ENCODE assay signal across 33 cellular contexts in the genomic region with DNA sequence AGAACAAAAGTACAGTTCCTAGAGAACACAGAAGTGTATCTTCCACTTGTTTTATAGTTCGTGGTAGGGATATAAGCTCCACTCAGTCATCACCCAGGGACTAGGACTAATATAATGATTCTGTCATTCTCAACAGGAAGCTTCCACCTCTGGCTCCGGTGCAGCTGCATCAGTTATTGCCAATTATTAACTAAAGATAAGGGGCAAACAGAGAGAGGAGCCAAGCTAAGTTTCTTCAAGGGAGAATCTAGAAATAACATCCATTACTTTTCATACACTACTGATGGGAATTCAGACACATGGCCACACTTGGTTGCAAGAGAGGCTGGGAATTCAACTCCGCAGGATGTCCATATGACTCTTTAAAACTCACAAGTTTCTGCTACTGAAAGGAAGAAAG.
"Had no signal": no experiment of that assay in that cellular context is flagged by ENCODE, and none has a peak within 500 bp of the region (broad histone marks: within the 10 kb centered on the region; RNA-seq: fewer than 3 reads in every experiment).

No MANE protein-coding gene starts in this region.

- DNase-seq: activated B cell treated with CpG ODN at 0.5 μM for 24 hours; activated CD4-positive, alpha-beta memory T cell treated with anti-CD3 and anti-CD28 coated beads for 36 hours; activated CD4-positive, alpha-beta T cell treated with anti-CD3 and anti-CD28 coated beads for 4 hours; activated CD4-positive, alpha-beta T cell treated with anti-CD3 and anti-CD28 coated beads, Interleukin-2, amount 10 ng/mL, durations not matched to agents 24 days and 14 days; activated CD4-positive, alpha-beta T cell treated with anti-CD3 and anti-CD28 coated beads, Interleukin-2, amount 50 U/mL, for 1 hour; activated CD4-positive, alpha-beta T cell treated with anti-CD3 and anti-CD28 coated beads, Interleukin-2, amount 50 U/mL, for 4 hours; activated CD4-positive, CD25-positive, alpha-beta regulatory T cell treated with anti-CD3 and anti-CD28 coated beads, Interleukin-2, amount 50 U/mL, for 72 hours; activated CD8-positive, alpha-beta memory T cell treated with anti-CD3 and anti-CD28 coated beads, Interleukin-2, amount 10 ng/mL, durations not matched to agents 7 days and 5 days; activated CD8-positive, alpha-beta T cell treated with anti-CD3 and anti-CD28 coated beads for 36 hours; activated effector memory CD4-positive, alpha-beta T cell treated with anti-CD3 and anti-CD28 coated beads, Interleukin-2, amount 50 U/mL, for 16 hours; activated gamma-delta T cell treated with Interleukin-2 at 50 U/mL for 16 hours; activated naive CD4-positive, alpha-beta T cell; activated naive CD4-positive, alpha-beta T cell treated with anti-CD3 and anti-CD28 coated beads for 36 hours; activated naive CD4-positive, alpha-beta T cell treated with anti-CD3 and anti-CD28 coated beads, Interleukin-2, amount 50 U/mL, for 16 hours; activated naive CD8-positive, alpha-beta T cell treated with anti-CD3 and anti-CD28 coated beads for 36 hours; activated T-cell treated with anti-CD3 and anti-CD28 coated beads for 4 hours; activated T-cell treated with anti-CD3 and anti-CD28 coated beads, Interleukin-2, amount 50 U/mL, for 1 hour; activated T-cell treated with anti-CD3 and anti-CD28 coated beads, Interleukin-2, amount 50 U/mL, for 4 hours; activated T-cell treated with anti-CD3 and anti-CD28 coated beads, Interleukin-2, amount 50 U/mL, for 72 hours; adrenal gland; amniotic stem cell; aorta; SW 1271; T-helper 1 cell; T-helper 2 cell; T-helper 9 cell had no signal

- H3K27me3 ChIP-seq: adrenal gland had no signal

- H3K4me1 ChIP-seq: adrenal gland had no signal

- FAIRE-seq: astrocyte, bronchial epithelial cell, TTC549 had no signal

- H3K9me3 ChIP-seq: adrenal gland had no signal

- H3K36me3 ChIP-seq: adrenal gland, cardiac muscle cell had no signal

- H3K4me3 ChIP-seq: adrenal gland, cardiac muscle cell had no signal

- ATAC-seq: activated CD8-positive, alpha-beta memory T cell treated with anti-CD3 and anti-CD28 coated beads, Interleukin-2, amount 10 ng/mL, durations not matched to agents 7 days and 5 days; activated CD8-positive, alpha-beta T cell treated with anti-CD3 and anti-CD28 coated beads for 36 hours; activated naive CD4-positive, alpha-beta T cell treated with anti-CD3 and anti-CD28 coated beads, Interleukin-2, amount 50 U/mL, for 72 hours; activated T-cell treated with anti-CD3 and anti-CD28 coated beads, Interleukin-2, amount 50 U/mL, for 4 hours; activated T-cell treated with anti-CD3 and anti-CD28 coated beads, Interleukin-2, amount 50 U/mL, for 72 hours; activated T-helper 17 cell treated with anti-CD3 and anti-CD28 coated beads, Interleukin-2, amount 50 U/mL, for 72 hours had no signal

- H3K27ac ChIP-seq: adrenal gland, cardiac muscle cell, VCaP had no signal
